19 cellular contexts compared by ENCODE assay signal in the genomic region with DNA sequence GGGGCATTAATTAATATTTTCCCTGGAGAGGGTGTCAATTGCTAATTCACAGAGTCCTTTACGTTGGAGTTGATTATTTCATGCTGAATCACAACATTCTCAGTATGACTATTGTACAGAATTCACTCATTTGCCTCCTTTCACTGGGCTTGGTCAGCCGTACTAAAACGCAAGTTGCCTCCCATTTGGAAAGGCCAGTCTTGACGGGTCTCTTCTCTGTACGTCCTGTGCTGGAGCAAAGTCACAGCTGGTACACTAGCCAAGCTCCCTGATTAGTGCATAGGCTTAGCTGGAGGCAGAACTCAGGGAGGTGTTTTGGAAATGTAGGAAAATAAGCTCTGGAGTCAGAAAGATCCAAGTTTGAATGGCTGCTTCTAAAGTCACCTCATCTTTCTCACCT.
DNase-seq lines count a peak whose midpoint lies in the region; ATAC-seq and TF ChIP-seq lines count a peak whose summit lies in the region.
"Had no signal": no experiment of that assay in that cellular context is flagged by ENCODE, and none has a peak within 500 bp of the region (broad histone marks: within the 10 kb centered on the region; RNA-seq: fewer than 3 reads in every experiment).

No MANE protein-coding gene starts in this region.

- intact Hi-C loops in esophagus muscularis mucosa (cut with DNase I), result no loop called here

- no peak overlapping the region for H3K27ac ChIP-seq in esophagus muscularis mucosa (replicated peaks in 1 of 4)
- H3K27ac ChIP-seq: RWPE1, SJSA1 had no signal

- no peak overlapping the region for H3K4me3 ChIP-seq in GM06990 (replicated peaks; ENCODE audit: low read depth, low read length)
- H3K4me3 ChIP-seq in esophagus muscularis mucosa, result no peak overlapping the region
- H3K4me3 ChIP-seq: SJSA1 had no signal

- no peaks in the 10 kb centered on the region for H3K4me1 ChIP-seq in esophagus muscularis mucosa
- H3K4me1 ChIP-seq: SJSA1 had no signal

- no peak for TF ChIP-seq EP300 in esophagus muscularis mucosa (IDR thresholded peaks at IDR 0.05)

- H3K36me3 ChIP-seq in GM06990 (ENCODE audit: control insufficient read depth, insufficient read depth, low read length) (no peaks in the 10 kb centered on the region), esophagus muscularis mucosa (no peaks in the 10 kb centered on the region)
- H3K36me3 ChIP-seq: SJSA1 had no signal

- ATAC-seq in HG02610 (IDR thresholded peaks at IDR 0.05; ENCODE audit: unreplicated experiment) (peak; percentile 75), HG03521 (IDR thresholded peaks at IDR 0.05; ENCODE audit: unreplicated experiment) (no peak), GM21528 (IDR thresholded peaks at IDR 0.05; ENCODE audit: low FRiP score, unreplicated experiment) (no peak)
- ATAC-seq: PC-3 had no signal

- H3K9me3 ChIP-seq in esophagus muscularis mucosa, result no peaks in the 10 kb centered on the region
- H3K9me3 ChIP-seq: SJSA1 had no signal

- H3K27me3 ChIP-seq in GM06990 (replicated peaks; ENCODE audit: control insufficient read depth, insufficient read depth, low read length), result no peaks in the 10 kb centered on the region; the same call in none of the 2 replicates
- peaks cover 0 to 5% (median 0%) of the 10 kb centered on the region in 4 donors for H3K27me3 ChIP-seq in esophagus muscularis mucosa

- DNase-seq in GM06990 (ENCODE audit: extremely low read depth, insufficient read length) (peak; percentile 39), NCI-H82 (lab: John Stamatoyannopoulos, UW) (peak; percentile 82), esophagus muscularis mucosa (ENCODE audit: extremely low spot score) (peak; percentile 90), NCI-H1930 (lab: John Stamatoyannopoulos, UW) (no peak)
- DNase-seq: ACHN, AML-193, COR-L47, DMS53, HCEC 1CT, IMR-90, Kasumi-1, NCI-H1105, NCI-H187, PC-3 had no signal

- TF ChIP-seq POLR2A in esophagus muscularis mucosa (IDR thresholded peaks at IDR 0.05; ENCODE audit: low read depth), result no peak

- TF ChIP-seq CTCF in GM06990 (IDR thresholded peaks at IDR 0.05; ENCODE audit: insufficient read depth, low read length, poor library complexity, severe bottlenecking), result no peak
- no peak for TF ChIP-seq CTCF in esophagus muscularis mucosa (IDR thresholded peaks at IDR 0.05)

- WGBS in esophagus muscularis mucosa, result 70% methylated on average over 5 of the region's 5 CpGs

Comparison
In these comparisons a context has a peak if more than half of its experiments do, and no peak if none do; other contexts are left out.
1. DNase-seq: peak in GM06990 (single experiment), NCI-H82 (single experiment) and esophagus muscularis mucosa (single experiment); none in NCI-H1930 (0 of 2).